1 cellular context compared by ENCODE assay signal in the genomic region with DNA sequence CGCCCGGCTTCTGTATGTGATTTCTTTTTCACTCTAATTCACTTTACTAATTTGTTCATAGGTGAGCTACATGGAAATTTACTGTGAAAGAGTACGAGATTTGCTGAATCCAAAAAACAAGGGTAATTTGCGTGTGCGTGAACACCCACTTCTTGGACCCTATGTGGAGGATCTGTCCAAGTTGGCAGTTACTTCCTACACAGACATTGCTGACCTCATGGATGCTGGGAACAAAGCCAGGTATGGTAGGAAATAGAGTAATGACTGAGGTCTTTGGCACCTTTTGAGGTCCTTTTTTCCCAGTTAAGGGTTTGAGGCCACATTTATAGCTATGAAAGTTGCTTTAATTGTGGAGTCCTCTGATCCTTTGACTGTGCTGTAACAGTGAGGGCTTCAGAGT.
TF ChIP-seq lines count a peak whose summit lies in the region.

No MANE protein-coding gene starts in this region.

TF ChIP-seq in IMR-90, 13 proteins besides CTCF, POLR2A, EP300 and RAD21 (continued from another document):
- TF ChIP-seq MXI1 (IDR thresholded peaks at IDR 0.05; ENCODE audit: borderline replicate concordance, low read depth, low read length) (no peak), MAZ (IDR thresholded peaks at IDR 0.05; ENCODE audit: borderline replicate concordance, low read depth, low read length) (no peak)
